Comparison of ENCODE assay signal across 19 cellular contexts in genomic region chr2:118535818-118536212, GRCh38.
"Had no signal": no experiment of that assay in that cellular context is flagged by ENCODE, and none has a peak within 500 bp of the region (broad histone marks: within the 10 kb centered on the region; RNA-seq: fewer than 3 reads in every experiment).

No MANE protein-coding gene starts in this region.

- ATAC-seq: left ventricle myocardium superior; stimulated activated naive CD8-positive, alpha-beta T cell treated with anti-CD3 and anti-CD28 coated beads, Interleukin-15, Interleukin-2, amounts not matched to agents 100 U/mL and 50 U/mL, for 24 hours had no signal

- H3K27ac ChIP-seq: foreskin keratinocyte, hepatocyte, neural progenitor cell, ovary, right atrium auricular region, sigmoid colon, skin epidermis, suprapubic skin, thyroid gland had no signal

- H3K79me2 ChIP-seq: hepatocyte had no signal

- DNase-seq: effector CD4-positive, alpha-beta T cell; erythroblast; foreskin keratinocyte; head of caudate nucleus; left colon; left ventricle myocardium superior; mesenchymal stem cell; midbrain; nucleus accumbens; ovary; sigmoid colon; stimulated activated naive CD8-positive, alpha-beta T cell treated with anti-CD3 and anti-CD28 coated beads, Interleukin-15, Interleukin-2, amounts not matched to agents 100 U/mL and 50 U/mL, for 24 hours; thyroid gland had no signal

- H3K9ac ChIP-seq: neural progenitor cell had no signal

- H3K4me3 ChIP-seq: hepatocyte, lung, neural progenitor cell, ovary, right atrium auricular region, sigmoid colon, skin epidermis, suprapubic skin, thyroid gland had no signal

- H3K36me3 ChIP-seq: neural progenitor cell, ovary, right atrium auricular region, sigmoid colon, suprapubic skin, thyroid gland had no signal

- H2AFZ ChIP-seq: hepatocyte, neural progenitor cell had no signal

- H3K4me1 ChIP-seq: foreskin keratinocyte, neural progenitor cell, right atrium auricular region, sigmoid colon, suprapubic skin, thyroid gland had no signal

- H3K27me3 ChIP-seq: foreskin keratinocyte, neural progenitor cell, ovary, right atrium auricular region, sigmoid colon, suprapubic skin, thyroid gland had no signal

- H3K4me2 ChIP-seq: hepatocyte, neural progenitor cell had no signal

- H3K9me3 ChIP-seq: ovary, right atrium auricular region, sigmoid colon, suprapubic skin, thyroid gland had no signal
